Comparison of ENCODE assay signal across 8 cellular contexts in genomic region chr2:130391872-130392670, GRCh38. TPM values are rescaled to one million over a fixed set of nuclear protein-coding genes. Genes with fewer than 3 reads are reported as not detected.
A peak's percentile ranks its signal among the peaks of the same experiment; 100 is the strongest.
DNase-seq lines count a peak whose midpoint lies in the region; ATAC-seq and TF ChIP-seq lines count a peak whose summit lies in the region.

No MANE protein-coding gene starts in this region.

- H3K27me3 ChIP-seq in Panc1 (ENCODE audit: control insufficient read depth, insufficient read depth, low read length) (no peaks in the 10 kb centered on the region), muscle layer of duodenum (ENCODE audit: low read depth, low read length) (no peaks in the 10 kb centered on the region)

- no peaks in the 10 kb centered on the region for H3K9me3 ChIP-seq in Panc1 (ENCODE audit: control insufficient read depth, insufficient read depth, low read depth, low read length)
- H3K9me3 ChIP-seq in muscle layer of duodenum (ENCODE audit: control insufficient read depth in 1 of 2, low read length in 2 of 2), result no peaks in the 10 kb centered on the region

- TF ChIP-seq CTCF in Panc1 (IDR thresholded peaks at IDR 0.05), result no peak

- peaks cover 11% of the 10 kb centered on the region for H3K4me1 ChIP-seq in Panc1 (ENCODE audit: control insufficient read depth, insufficient read depth, low read length)
- peaks cover 0 to 15% of the 10 kb centered on the region in 2 donors for H3K4me1 ChIP-seq in muscle layer of duodenum (ENCODE audit: control insufficient read depth in 1 of 2, insufficient read depth in 2 of 2, low read length in 2 of 2)

- peak overlapping the region; percentile 21 to 35 for H3K27ac Mint-ChIP-seq in effector memory CD8-positive, alpha-beta T cell

- DNase-seq in DMS53 (lab: John Stamatoyannopoulos, UW) (peak; percentile 33), DMS53 treated with DMSO at 0.1 percent for 48 hours (lab: John Stamatoyannopoulos, UW; ENCODE audit: unreplicated experiment) (no peak), Panc1 (ENCODE audit: low read depth, low spot score) (no peak), NCI-H2196 (lab: John Stamatoyannopoulos, UW; ENCODE audit: unreplicated experiment) (no peak), T-helper 9 cell (no peak)
- DNase-seq in effector memory CD8-positive, alpha-beta T cell, result no peak

- H3K27me3 Mint-ChIP-seq in effector memory CD8-positive, alpha-beta T cell, result no peaks in the 10 kb centered on the region

- no peaks in the 10 kb centered on the region for H3K9me3 Mint-ChIP-seq in effector memory CD8-positive, alpha-beta T cell

- H3K4me3 ChIP-seq in Panc1 (ENCODE audit: low read depth in 2 of 2, low read length in 2 of 2), result peak overlapping the region; percentile 58 to 66
- peak overlapping the region; percentile 75 to 82 for H3K4me3 ChIP-seq in muscle layer of duodenum (ENCODE audit: low read depth in 1 of 2, low read length in 2 of 2)

- H3K27ac ChIP-seq in Panc1 (ENCODE audit: low read length) (peak overlapping the region; percentile 77), muscle layer of duodenum (ENCODE audit: low read length) (peak overlapping the region; percentile 72)

- CTCF ChIA-PET in Panc1 (lab: Charles Lee), result no interaction called here

- in situ Hi-C loops in Panc1 (cut with HindIII; ENCODE audit: low pct_unique_long_range_greater_than_20kb, low sequenced_read_pairs), result no loop called here

- POLR2A ChIA-PET in Panc1 (lab: Charles Lee), result no interaction called here

- H3K4me3 Mint-ChIP-seq in effector memory CD8-positive, alpha-beta T cell, result peak overlapping the region; percentile 70 to 76

- H3K4me1 Mint-ChIP-seq in effector memory CD8-positive, alpha-beta T cell (ENCODE audit: low read depth in 2 of 2), result peaks cover 7 to 10% of the 10 kb centered on the region in 2 donors

- H3K36me3 Mint-ChIP-seq in effector memory CD8-positive, alpha-beta T cell (ENCODE audit: insufficient read depth), result peaks cover 3% of the 10 kb centered on the region

- intact Hi-C loops in Panc1 (cut with micrococcal nuclease; ENCODE audit: unreplicated experiment), result no loop called here

- H3K36me3 ChIP-seq in Panc1 (ENCODE audit: control insufficient read depth, insufficient read depth, low read length) (no peaks in the 10 kb centered on the region), muscle layer of duodenum (ENCODE audit: control insufficient read depth in 1 of 2, insufficient read depth in 2 of 2, low read length in 2 of 2) (no peaks in the 10 kb centered on the region)

- no peak for ATAC-seq in Panc1
- ATAC-seq in effector memory CD8-positive, alpha-beta T cell (replicated peaks), result no peak
- ATAC-seq in GM18520 (IDR thresholded peaks at IDR 0.05; ENCODE audit: unreplicated experiment), result no peak

- no TSS peak for BruUV-seq in Panc1 (replicated peaks; lab: Mats Ljungman, UMichigan)

RNA-seq across cellular contexts. Expression of gene PTPN18, which starts 36.2 kb away (rescaled TPM):
- 35.3 TPM for total RNA-seq in Panc1 (2021; ENCODE audit: unreplicated experiment)
- 27.4 TPM for polyA plus RNA-seq in Panc1 (2012; ENCODE audit: insufficient read length)

RNA-seq across cellular contexts. Expression of gene IMP4, which starts 49.4 kb away (rescaled TPM):
- total RNA-seq in Panc1 (2021; ENCODE audit: unreplicated experiment), result 104 TPM
- polyA plus RNA-seq in Panc1 (2012; ENCODE audit: insufficient read length), result 162 TPM
